In genomic region chr3:137770066-137770805, GRCh38 we compare ENCODE assay signal across 12 cellular contexts. TPM values are rescaled to one million over a fixed set of nuclear protein-coding genes. Genes with fewer than 3 reads are reported as not detected.
DNase-seq lines count a peak whose midpoint lies in the region; FAIRE-seq and TF ChIP-seq lines count a peak whose summit lies in the region.
"Had no signal": no experiment of that assay in that cellular context is flagged by ENCODE, and none has a peak within 500 bp of the region (broad histone marks: within the 10 kb centered on the region; RNA-seq: fewer than 3 reads in every experiment).

No MANE protein-coding gene starts in this region.

- H3K56ac ChIP-seq in mesendoderm (ENCODE audit: low read length): no peak overlapping the region

- peaks cover 2% of the 10 kb centered on the region for H3K9me3 ChIP-seq in astrocyte (ENCODE audit: insufficient read depth, low read depth, low read length)
- no peaks in the 10 kb centered on the region for H3K9me3 ChIP-seq in subcutaneous abdominal adipose tissue (ENCODE audit: control insufficient read depth in 5 of 5, low read length in 5 of 5)
- H3K9me3 ChIP-seq in OCI-LY7 (ENCODE audit: low read length): no peaks in the 10 kb centered on the region
- H3K9me3 ChIP-seq in thyroid gland: no peaks in the 10 kb centered on the region
- H3K9me3 ChIP-seq: upper lobe of left lung had no signal

- H4K8ac ChIP-seq in mesendoderm (ENCODE audit: low read depth, low read length): no peak overlapping the region

- peak overlapping the region; percentile 27 for H3K4me3 Mint-ChIP-seq in activated naive CD4-positive, alpha-beta T cell treated with anti-CD3 and anti-CD28 coated beads for 36 hours
- H3K4me3 Mint-ChIP-seq in astrocyte (ENCODE audit: unreplicated experiment): no peak overlapping the region

- peaks cover 85% of the 10 kb centered on the region for H3K27me3 Mint-ChIP-seq in activated naive CD4-positive, alpha-beta T cell treated with anti-CD3 and anti-CD28 coated beads for 36 hours (ENCODE audit: low read depth)
- peaks cover 95% of the 10 kb centered on the region for H3K27me3 Mint-ChIP-seq in astrocyte (ENCODE audit: low read depth, unreplicated experiment)

- H3K36me3 ChIP-seq in astrocyte (ENCODE audit: insufficient read depth, low read length) (no peaks in the 10 kb centered on the region), mesendoderm (ENCODE audit: control insufficient read depth, insufficient read depth, low read length) (no peaks in the 10 kb centered on the region), subcutaneous abdominal adipose tissue (ENCODE audit: control insufficient read depth in 5 of 5, insufficient read depth in 5 of 5, low read length in 5 of 5) (no peaks in the 10 kb centered on the region), OCI-LY7 (ENCODE audit: insufficient read depth, low read length) (no peaks in the 10 kb centered on the region), thyroid gland (no peaks in the 10 kb centered on the region)
- H3K36me3 ChIP-seq: upper lobe of left lung had no signal

- no peak overlapping the region for H2AK5ac ChIP-seq in mesendoderm (ENCODE audit: low read length)

- H3K27ac Mint-ChIP-seq in activated naive CD4-positive, alpha-beta T cell treated with anti-CD3 and anti-CD28 coated beads for 36 hours: no peak overlapping the region
- H3K27ac Mint-ChIP-seq in astrocyte (ENCODE audit: unreplicated experiment): no peak overlapping the region

- no peak overlapping the region for H2AFZ ChIP-seq in astrocyte (ENCODE audit: low read depth, low read length)
- no peak overlapping the region for H2AFZ ChIP-seq in OCI-LY7 (ENCODE audit: low read length)

- no peak for TF ChIP-seq POLR2A in thyroid gland (IDR thresholded peaks at IDR 0.05)

- intact Hi-C loops in activated naive CD4-positive, alpha-beta T cell treated with anti-CD3 and anti-CD28 coated beads for 36 hours (cut with micrococcal nuclease): loop anchor here (10.0 kb wide), 1 partner anchor 175 kb away; no protein-coding TSS in a partner anchor
- intact Hi-C loops in OCI-LY7 (cut with micrococcal nuclease; ENCODE audit: unreplicated experiment) (no loop called here), thyroid gland (cut with DNase I) (no loop called here)

- H2BK120ac ChIP-seq in mesendoderm (ENCODE audit: low read depth, low read length): no peak overlapping the region

- no peak overlapping the region for H2BK5ac ChIP-seq in mesendoderm (ENCODE audit: low read length)

- H3K4me1 Mint-ChIP-seq in activated naive CD4-positive, alpha-beta T cell treated with anti-CD3 and anti-CD28 coated beads for 36 hours (ENCODE audit: low read depth): peaks cover 21% of the 10 kb centered on the region
- peaks cover 3% of the 10 kb centered on the region for H3K4me1 Mint-ChIP-seq in astrocyte (ENCODE audit: low read depth, unreplicated experiment)

- H3K27ac ChIP-seq in astrocyte (ENCODE audit: low read depth, low read length) (no peak overlapping the region), mesendoderm (ENCODE audit: low read depth, low read length) (no peak overlapping the region), subcutaneous abdominal adipose tissue (ENCODE audit: low read depth, low read length) (no peak overlapping the region), OCI-LY7 (ENCODE audit: low read depth, low read length, poor library complexity, severe bottlenecking) (no peak overlapping the region), thyroid gland (no peak overlapping the region)
- H3K27ac ChIP-seq: RWPE1, upper lobe of left lung had no signal

- H3K27me3 ChIP-seq in astrocyte (ENCODE audit: insufficient read depth, low read length) (peaks cover 92% of the 10 kb centered on the region), mesendoderm (ENCODE audit: insufficient read depth, low read length, poor library complexity) (peaks cover 74% of the 10 kb centered on the region), subcutaneous abdominal adipose tissue (ENCODE audit: control insufficient read depth in 5 of 5, insufficient read depth in 4 of 5, low read length in 5 of 5) (peaks cover 59 to 85% (median 77%) of the 10 kb centered on the region in 5 donors), thyroid gland (peaks cover 48% of the 10 kb centered on the region)

- H3K36me3 Mint-ChIP-seq in activated naive CD4-positive, alpha-beta T cell treated with anti-CD3 and anti-CD28 coated beads for 36 hours (ENCODE audit: low read depth): no peaks in the 10 kb centered on the region
- no peaks in the 10 kb centered on the region for H3K36me3 Mint-ChIP-seq in astrocyte (ENCODE audit: low read depth, unreplicated experiment)

- CTCF ChIA-PET in activated naive CD4-positive, alpha-beta T cell treated with anti-CD3 and anti-CD28 coated beads for 36 hours (lab: Charles Lee): no interaction called here
- CTCF ChIA-PET in OCI-LY7 (lab: Charles Lee; ENCODE audit: unreplicated experiment): no interaction called here

- no peak overlapping the region for H3K18ac ChIP-seq in mesendoderm (ENCODE audit: low read length)

- WGBS in mesendoderm (ENCODE audit: extremely low coverage, insufficient coverage, low lambda C conversion rate): no CpG with 5 or more reads among the region's 38 CpGs
- 5 to 7% methylated on average over 31 to 36 of the region's 38 CpGs for WGBS in thyroid gland, 2 donors

- no peaks in the 10 kb centered on the region for H4K20me1 ChIP-seq in astrocyte (ENCODE audit: insufficient read depth, low read length)
- no peaks in the 10 kb centered on the region for H4K20me1 ChIP-seq in OCI-LY7 (ENCODE audit: insufficient read depth, low read length)

- no peaks in the 10 kb centered on the region for H3K79me1 ChIP-seq in mesendoderm (ENCODE audit: low read length)

- H3K9me2 ChIP-seq in OCI-LY7 (ENCODE audit: insufficient read depth, low read length): no peaks in the 10 kb centered on the region

- no peak for FAIRE-seq in astrocyte (lab: Jason Lieb, UNC)
- FAIRE-seq: small intestine had no signal

- no peak for TF ChIP-seq CTCF in astrocyte (IDR thresholded peaks at IDR 0.05; ENCODE audit: insufficient read depth, low read depth, low read length)
- no peak for TF ChIP-seq CTCF in OCI-LY7 (conservative IDR thresholded peaks at IDR 0.05; ENCODE audit: low read length)
- TF ChIP-seq CTCF in thyroid gland (IDR thresholded peaks at IDR 0.05): no peak

- H3K9me3 Mint-ChIP-seq in activated naive CD4-positive, alpha-beta T cell treated with anti-CD3 and anti-CD28 coated beads for 36 hours: no peaks in the 10 kb centered on the region
- peaks cover 13% of the 10 kb centered on the region for H3K9me3 Mint-ChIP-seq in astrocyte (ENCODE audit: unreplicated experiment)

- no peak overlapping the region for H2BK15ac ChIP-seq in mesendoderm (replicated peaks; ENCODE audit: low read depth)

- BruUV-seq in OCI-LY7 (replicated peaks; lab: Mats Ljungman, UMichigan): no TSS peak

- DNase-seq in activated naive CD4-positive, alpha-beta T cell treated with anti-CD3 and anti-CD28 coated beads for 36 hours: no peak
- no peak for DNase-seq in activated naive CD4-positive, alpha-beta T cell (lab: John Stamatoyannopoulos, UW)
- DNase-seq in astrocyte (ENCODE audit: low read depth) (no peak), mesendoderm (peak; percentile 46), OCI-LY7 (ENCODE audit: low spot score) (no peak), SIG-M5 treated with dmso at 0.1 percent for 504 hours (lab: John Stamatoyannopoulos, UW; ENCODE audit: unreplicated experiment) (no peak), thyroid gland (no peak)
- DNase-seq: small intestine had no signal

- no peak overlapping the region for H3K4me3 ChIP-seq in astrocyte (ENCODE audit: insufficient read depth, low read depth, low read length)
- H3K4me3 ChIP-seq in mesendoderm (ENCODE audit: low read length): no peak overlapping the region
- peak overlapping the region in 4 of 5 donors; percentile 4 to 60 (median 58) for H3K4me3 ChIP-seq in subcutaneous abdominal adipose tissue (ENCODE audit: low read depth in 1 of 5, low read length in 5 of 5)
- H3K4me3 ChIP-seq in OCI-LY7 (ENCODE audit: low read depth, low read length, poor library complexity, severe bottlenecking): no peak overlapping the region
- no peak overlapping the region for H3K4me3 ChIP-seq in thyroid gland (replicated peaks in 1 of 3)

- H3K4me1 ChIP-seq in astrocyte (ENCODE audit: insufficient read depth, low read length) (no peaks in the 10 kb centered on the region), mesendoderm (ENCODE audit: control insufficient read depth, low read depth, low read length) (peaks cover 2% of the 10 kb centered on the region), subcutaneous abdominal adipose tissue (ENCODE audit: control insufficient read depth in 5 of 5, insufficient read depth in 5 of 5, low read length in 5 of 5) (peaks cover 0 to 52% (median 45%) of the 10 kb centered on the region in 5 donors), OCI-LY7 (ENCODE audit: insufficient read depth, low read length, poor library complexity, severe bottlenecking) (no peaks in the 10 kb centered on the region), thyroid gland (peaks cover 30 to 36% of the 10 kb centered on the region in 2 donors)

- H3K4me2 ChIP-seq in astrocyte (ENCODE audit: low read length) (peak overlapping the region; percentile 35), mesendoderm (ENCODE audit: low read length) (peak overlapping the region; percentile 30), OCI-LY7 (ENCODE audit: low read length) (no peak overlapping the region)

- H4K5ac ChIP-seq in mesendoderm (ENCODE audit: low read length): no peak overlapping the region

- POLR2A ChIA-PET in OCI-LY7 (lab: Charles Lee): no interaction called here

- no peak overlapping the region for H3K23ac ChIP-seq in mesendoderm (ENCODE audit: low read length)

- H3K79me2 ChIP-seq in astrocyte (ENCODE audit: insufficient read depth, low read length) (no peaks in the 10 kb centered on the region), mesendoderm (ENCODE audit: control insufficient read depth, insufficient read depth, low read length) (no peaks in the 10 kb centered on the region), OCI-LY7 (ENCODE audit: insufficient read depth, low read depth, low read length) (no peaks in the 10 kb centered on the region)

- no peak overlapping the region for H3K4ac ChIP-seq in mesendoderm (ENCODE audit: low read depth, low read length)

- H3K9ac ChIP-seq in astrocyte (ENCODE audit: low read length): no peak overlapping the region
- H3K9ac ChIP-seq in mesendoderm (ENCODE audit: low read length): no peak overlapping the region
- no peak overlapping the region for H3K9ac ChIP-seq in subcutaneous abdominal adipose tissue (ENCODE audit: low read length in 5 of 5)

RNA-seq across cellular contexts. Expression of gene SOX14, which starts 6.1 kb away (rescaled TPM):
- total RNA-seq in activated naive CD4-positive, alpha-beta T cell treated with anti-CD3 and anti-CD28 coated beads for 36 hours: not detected
- total RNA-seq in astrocyte (0.09 TPM in 1 of 2 replicates, not detected in the other), OCI-LY7 (2022) (not detected in 2 replicates), thyroid gland (not detected)
- polyA plus RNA-seq in mesendoderm (2013, experiment 1 of 2): 0.41 TPM
- polyA plus RNA-seq in mesendoderm (2013, experiment 2 of 2): 0.43 TPM
- total RNA-seq in OCI-LY7 (2014; rRNA removed; shearing (Covaris generic)): not detected in 2 replicates
- total RNA-seq: myocyte had no signal
- polyA plus RNA-seq: small intestine had no signal

Comparison
In these comparisons a context has a peak if more than half of its experiments do, and no peak if none do; other contexts are left out.
1. H3K4me3 ChIP-seq: peak in subcutaneous abdominal adipose tissue (4 of 5); none in astrocyte (single experiment), mesendoderm (single experiment), OCI-LY7 (single experiment) and thyroid gland (0 of 3).